8 cellular contexts compared by ENCODE assay signal in genomic region chr12:56266634-56267442, GRCh38. TPM values are rescaled to one million over a fixed set of nuclear protein-coding genes. Genes with fewer than 3 reads are reported as not detected.
DNase-seq lines count a peak whose midpoint lies in the region; ATAC-seq and TF ChIP-seq lines count a peak whose summit lies in the region.

Gene COQ10A, plus strand, starts transcription at chr12:56266942. Its CDS starts 177 bp downstream, at chr12:56267119.

- H4K20me1 ChIP-seq in OCI-LY7 (ENCODE audit: insufficient read depth, low read length): no peaks in the 10 kb centered on the region

- no peaks in the 10 kb centered on the region for H3K9me2 ChIP-seq in OCI-LY7 (ENCODE audit: insufficient read depth, low read length)

- H3K27ac ChIP-seq in OCI-LY7 (ENCODE audit: low read depth, low read length, poor library complexity, severe bottlenecking) (peak within 1 kb of the TSS; percentile 62), epithelial cell of prostate (peak within 1 kb of the TSS; percentile 47)

- ATAC-seq in GM21515 (IDR thresholded peaks at IDR 0.05; ENCODE audit: unreplicated experiment) (peak; percentile 90), mucosa of descending colon (peak; percentile 95)

- no peaks in the 10 kb centered on the region for H3K79me2 ChIP-seq in OCI-LY7 (ENCODE audit: insufficient read depth, low read depth, low read length)

- H2AFZ ChIP-seq in OCI-LY7 (ENCODE audit: low read length): peak within 1 kb of the TSS; percentile 42

- CTCF ChIA-PET in OCI-LY7 (lab: Charles Lee; ENCODE audit: unreplicated experiment): interaction anchor here (0.6 kb wide), 1 partner anchor 9 kb away, joined by 3 read pairs; no protein-coding TSS in a partner anchor

- no TSS peak for BruUV-seq in OCI-LY7 (replicated peaks; lab: Mats Ljungman, UMichigan)

- H3K9me3 ChIP-seq in OCI-LY7 (ENCODE audit: low read length) (no peaks in the 10 kb centered on the region), mucosa of descending colon (no peaks in the 10 kb centered on the region)

- H3K4me3 ChIP-seq in OCI-LY7 (ENCODE audit: low read depth, low read length, poor library complexity, severe bottlenecking): peak within 1 kb of the TSS; percentile 69
- peak within 1 kb of the TSS; percentile 50 for H3K4me3 ChIP-seq in mucosa of descending colon

- intact Hi-C loops in OCI-LY7 (cut with micrococcal nuclease; ENCODE audit: unreplicated experiment): no loop called here
- intact Hi-C loops in mucosa of descending colon (cut with DNase I, micrococcal nuclease): no loop called here

- H3K36me3 ChIP-seq in OCI-LY7 (ENCODE audit: insufficient read depth, low read length) (peaks cover 22% of the 10 kb centered on the region), mucosa of descending colon (ENCODE audit: low read depth) (no peaks in the 10 kb centered on the region)

- peak within 1 kb of the TSS; percentile 72 for H3K4me2 ChIP-seq in OCI-LY7 (ENCODE audit: low read length)

- TF ChIP-seq CTCF in OCI-LY7 (conservative IDR thresholded peaks at IDR 0.05; ENCODE audit: low read length) (peak; percentile 72), mucosa of descending colon (IDR thresholded peaks at IDR 0.05) (peak; percentile 28)

- DNase-seq in DMS114 treated with DMSO at 0.1 percent for 48 hours (lab: John Stamatoyannopoulos, UW; ENCODE audit: unreplicated experiment) (peak; percentile 84), HuH-7.5 (ENCODE audit: low spot score) (peak; percentile 95), OCI-LY7 (ENCODE audit: low spot score) (peak; percentile 89), activated T-cell treated with anti-CD3 and anti-CD28 coated beads for 4 hours (peak; percentile 86), epithelial cell of prostate (ENCODE audit: low read depth, low spot score) (peak; percentile 18), mucosa of descending colon (peak; percentile 92 to 95 (median 93))
- peak; percentile 75 for DNase-seq in stimulated activated CD8-positive, alpha-beta memory T cell treated with anti-CD3 and anti-CD28 coated beads, Interleukin-4, amount 100 ng/mL, for 24 hours (ENCODE audit: low read depth)

- POLR2A ChIA-PET in OCI-LY7 (lab: Charles Lee): interaction anchor here (0.6 to 1.5 kb wide), 8 partner anchors 9 to 276 kb away, joined by 3 to 7 read pairs (median 4); partner anchors contain the start of genes CNPY2, CS, PAN2 and RNF41

- H3K4me1 ChIP-seq in OCI-LY7 (ENCODE audit: insufficient read depth, low read length, poor library complexity, severe bottlenecking) (peaks cover 16% of the 10 kb centered on the region), mucosa of descending colon (ENCODE audit: low read depth) (peaks cover 10% of the 10 kb centered on the region)

RNA-seq across cellular contexts. Expression of gene COQ10A, which starts in this region (rescaled TPM):
- total RNA-seq in OCI-LY7 (2014; rRNA removed; shearing (Covaris generic)): 15.8 and 22.1 TPM in 2 replicates
- total RNA-seq in OCI-LY7 (2022) (20.6 and 28.9 TPM in 2 replicates), mucosa of descending colon (10 to 100 TPM in 1 of 3 donors, 1 to 10 TPM in 2; 4.0 to 12.7 (median 5.3) TPM)

Comparison
In these comparisons a context has a peak if more than half of its experiments do, and no peak if none do; other contexts are left out.
1. Peak in every context shown above with its lines: DNase-seq, ATAC-seq, H3K4me3 ChIP-seq and H3K27ac ChIP-seq.
2. DNase-seq: peak in every context shown above with its lines; median percentile 95 in HuH-7.5; 93 in mucosa of descending colon; 89 in OCI-LY7; 86 in activated T-cell treated with anti-CD3 and anti-CD28 coated beads for 4 hours; 84 in DMS114 treated with DMSO at 0.1 percent for 48 hours; 75 in stimulated activated CD8-positive, alpha-beta memory T cell treated with anti-CD3 and anti-CD28 coated beads, Interleukin-4, amount 100 ng/mL, for 24 hours; 18 in epithelial cell of prostate.